ENCODE assay signal across 18 cellular contexts in genomic region chr3:167843886-167844285, GRCh38.
DNase-seq lines count a peak whose midpoint lies in the region; ATAC-seq, FAIRE-seq and TF ChIP-seq lines count a peak whose summit lies in the region.
"Had no signal": no experiment of that assay in that cellular context is flagged by ENCODE, and none has a peak within 500 bp of the region (broad histone marks: within the 10 kb centered on the region; RNA-seq: fewer than 3 reads in every experiment).

No MANE protein-coding gene starts in this region.

- no peaks in the 10 kb centered on the region for H3K27me3 Mint-ChIP-seq in WTC11 (ENCODE audit: low read depth)
- H3K27me3 Mint-ChIP-seq: activated naive CD4-positive, alpha-beta T cell treated with anti-CD3 and anti-CD28 coated beads, Interleukin-2, amount 10 ng/mL, durations not matched to agents 7 days and 5 days had no signal

- H3K36me3 Mint-ChIP-seq in WTC11, result no peaks in the 10 kb centered on the region
- H3K36me3 Mint-ChIP-seq: activated naive CD4-positive, alpha-beta T cell treated with anti-CD3 and anti-CD28 coated beads, Interleukin-2, amount 10 ng/mL, durations not matched to agents 7 days and 5 days had no signal

- H3K9me3 Mint-ChIP-seq in WTC11, result peaks cover 8% of the 10 kb centered on the region
- H3K9me3 Mint-ChIP-seq: activated naive CD4-positive, alpha-beta T cell treated with anti-CD3 and anti-CD28 coated beads, Interleukin-2, amount 10 ng/mL, durations not matched to agents 7 days and 5 days; nephron progenitor cell; T-helper 2 cell treated with Interferon-gamma antibody and Interleukin-4, amounts not matched to agents 5 μg/mL and 100 μg/mL, for 36 hours had no signal

- H3K4me3 ChIP-seq in Karpas-422 (ENCODE audit: low read length), result 0 out of 2 replicates have a peak overlapping the region, but pooled peaks have one; percentile 6
- H3K4me3 ChIP-seq: dorsolateral prefrontal cortex had no signal

- no peaks in the 10 kb centered on the region for H3K36me3 ChIP-seq in Karpas-422 (ENCODE audit: insufficient read depth, low read length)

- no peaks in the 10 kb centered on the region for H3K27me3 ChIP-seq in Karpas-422 (ENCODE audit: low read length)
- H3K27me3 ChIP-seq: dorsolateral prefrontal cortex had no signal

- peak; percentile 79 for FAIRE-seq in colon (lab: Jason Lieb, UNC)

- no peaks in the 10 kb centered on the region for H3K79me2 ChIP-seq in Karpas-422 (ENCODE audit: low read length)

- H3K9ac ChIP-seq in Karpas-422 (ENCODE audit: low read length), result no peak overlapping the region

- peak overlapping the region; percentile 50 for H3K4me2 ChIP-seq in Karpas-422 (ENCODE audit: low read depth, low read length, poor library complexity, severe bottlenecking)

- DNase-seq in Karpas-422 (peak; percentile 70), DMS79 (lab: John Stamatoyannopoulos, UW) (no peak), left colon (no peak), WTC11 (ENCODE audit: low spot score) (no peak)
- DNase-seq: activated CD4-positive, alpha-beta T cell treated with anti-CD3 and anti-CD28 coated beads for 36 hours; activated naive CD4-positive, alpha-beta T cell treated with anti-CD3 and anti-CD28 coated beads, Interleukin-2, amount 10 ng/mL, durations not matched to agents 7 days and 5 days; dorsolateral prefrontal cortex; HFFc6; mammary epithelial cell; NCI-H1092; nephron progenitor cell; substantia nigra had no signal

- no peaks in the 10 kb centered on the region for H4K20me1 ChIP-seq in Karpas-422 (ENCODE audit: insufficient read depth, low read depth, low read length)

- POLR2A ChIA-PET in WTC11 (lab: Charles Lee), result no interaction called here

- no peaks in the 10 kb centered on the region for H3K9me3 ChIP-seq in Karpas-422 (ENCODE audit: low read length)

- no peak overlapping the region for H3K4me3 Mint-ChIP-seq in WTC11
- H3K4me3 Mint-ChIP-seq: activated CD4-positive, alpha-beta T cell treated with anti-CD3 and anti-CD28 coated beads for 36 hours; activated naive CD4-positive, alpha-beta T cell treated with anti-CD3 and anti-CD28 coated beads, Interleukin-2, amount 10 ng/mL, durations not matched to agents 7 days and 5 days; HFFc6; nephron progenitor cell; T-helper 2 cell treated with Interferon-gamma antibody and Interleukin-4, amounts not matched to agents 5 μg/mL and 100 μg/mL, for 36 hours had no signal

- peak overlapping the region; percentile 24 for H3K27ac ChIP-seq in Karpas-422 (ENCODE audit: low read length)
- H3K27ac ChIP-seq: dorsolateral prefrontal cortex had no signal

- no peak overlapping the region for H3K27ac Mint-ChIP-seq in WTC11
- H3K27ac Mint-ChIP-seq: activated CD4-positive, alpha-beta T cell treated with anti-CD3 and anti-CD28 coated beads for 36 hours; activated naive CD4-positive, alpha-beta T cell treated with anti-CD3 and anti-CD28 coated beads, Interleukin-2, amount 10 ng/mL, durations not matched to agents 7 days and 5 days; HFFc6; nephron progenitor cell; T-helper 2 cell treated with Interferon-gamma antibody and Interleukin-4, amounts not matched to agents 5 μg/mL and 100 μg/mL, for 36 hours had no signal

- CTCF ChIA-PET in WTC11 (lab: Charles Lee), result no interaction called here

- peak; percentile 62 for ATAC-seq in GM18511 (IDR thresholded peaks at IDR 0.05; ENCODE audit: unreplicated experiment)
- ATAC-seq in GM21619 (IDR thresholded peaks at IDR 0.05; ENCODE audit: unreplicated experiment), result peak; percentile 56
- no peak for ATAC-seq in left colon
- ATAC-seq in GM19023 (IDR thresholded peaks at IDR 0.05; ENCODE audit: unreplicated experiment), result no peak
- no peak for ATAC-seq in WTC11
- ATAC-seq: activated CD4-positive, alpha-beta T cell treated with anti-CD3 and anti-CD28 coated beads for 36 hours; Right ventricle myocardium inferior had no signal

- no peak for TF ChIP-seq CTCF in WTC11 (IDR thresholded peaks at IDR 0.05)

- H2AFZ ChIP-seq in Karpas-422 (ENCODE audit: low read length), result peak overlapping the region; percentile 46; the same call in 1 of the 2 replicates

- intact Hi-C loops in left colon (cut with DNase I, micrococcal nuclease), result no loop called here

- no peaks in the 10 kb centered on the region for H3K9me2 ChIP-seq in Karpas-422 (replicated peaks; ENCODE audit: insufficient read depth, low read length)

- peaks cover 39% of the 10 kb centered on the region for H3K4me1 ChIP-seq in Karpas-422 (ENCODE audit: low read length)

- no peaks in the 10 kb centered on the region for H3K4me1 Mint-ChIP-seq in WTC11
- H3K4me1 Mint-ChIP-seq: nephron progenitor cell had no signal

TF ChIP-seq in WTC11, 78 proteins besides CTCF, POLR2A, EP300 and RAD21:
- no peak for TF ChIP-seq ZNF396 (CRISPR knock-in tag; IDR thresholded peaks at IDR 0.05; ENCODE audit: borderline replicate concordance)
- no peak for TF ChIP-seq GABPB1 (CRISPR knock-in tag; IDR thresholded peaks at IDR 0.05)
- TF ChIP-seq NR1H2 (CRISPR knock-in tag; IDR thresholded peaks at IDR 0.05), result no peak
- TF ChIP-seq IRF2 (CRISPR knock-in tag; IDR thresholded peaks at IDR 0.05; ENCODE audit: borderline replicate concordance, low read depth), result no peak
- no peak for TF ChIP-seq ATF3 (CRISPR knock-in tag; conservative IDR thresholded peaks at IDR 0.05)
- no peak for TF ChIP-seq NR3C1 (CRISPR knock-in tag; conservative IDR thresholded peaks at IDR 0.05; ENCODE audit: low read depth)
- TF ChIP-seq ESRRA (CRISPR knock-in tag; IDR thresholded peaks at IDR 0.05; ENCODE audit: borderline replicate concordance), result no peak
TF ChIP-seq in WTC11: peak in this region for 0.

Comparison
In these comparisons a context has a peak if more than half of its experiments do, and no peak if none do; other contexts are left out.
1. ATAC-seq: peak in GM18511 (single experiment) and GM21619 (single experiment); none in left colon (single experiment), GM19023 (single experiment) and WTC11 (single experiment).